In genomic region chr9:103169798-103170197, GRCh38 we compare ENCODE assay signal across 26 cellular contexts.
"Had no signal": no experiment of that assay in that cellular context is flagged by ENCODE, and none has a peak within 500 bp of the region (broad histone marks: within the 10 kb centered on the region; RNA-seq: fewer than 3 reads in every experiment).

No MANE protein-coding gene starts in this region.

- H3K4me1 ChIP-seq: gastrocnemius medialis, prostate gland, right atrium auricular region, tibial nerve, upper lobe of left lung had no signal

- DNase-seq: dorsolateral prefrontal cortex; effector CD4-positive, alpha-beta T cell; foreskin fibroblast; gastrocnemius medialis; head of caudate nucleus; kidney; mucosa of descending colon; naive B cell; nucleus accumbens; stimulated activated CD4-positive, alpha-beta T cell treated with anti-CD3 and anti-CD28 coated beads, Interleukin-12 subunit alpha, Interleukin-12 subunit beta, amount 100 ng/mL, for 4 hours; stimulated activated CD4-positive, alpha-beta T cell treated with anti-CD3 and anti-CD28 coated beads, Interleukin-1b, Interleukin-23, amount 100 ng/mL, for 48 hours; stimulated activated CD4-positive, alpha-beta T cell treated with anti-CD3 and anti-CD28 coated beads, Interleukin-4, amount 100 ng/mL, for 1 hour; stimulated activated naive CD4-positive, alpha-beta T cell treated with Interleukin-2 at 50 U/mL for 16 hours; upper lobe of left lung had no signal

- H3K27ac ChIP-seq: dorsolateral prefrontal cortex, epithelial cell of prostate, gastrocnemius medialis, prostate gland, right atrium auricular region, thoracic aorta, tibial nerve, upper lobe of left lung had no signal

- H3K36me3 ChIP-seq: gastrocnemius medialis, prostate gland, right atrium auricular region, thoracic aorta, tibial nerve, upper lobe of left lung had no signal

- H3K9me3 ChIP-seq: gastrocnemius medialis, prostate gland had no signal

- H3K4me2 ChIP-seq: smooth muscle cell had no signal

- H3K4me3 ChIP-seq: dorsolateral prefrontal cortex, gastrocnemius medialis, lung, mucosa of descending colon, prostate gland, right atrium auricular region, smooth muscle cell, thoracic aorta, tibial nerve, upper lobe of left lung had no signal

- H3K27me3 ChIP-seq: dorsolateral prefrontal cortex, gastrocnemius medialis, right atrium auricular region, tibial nerve, upper lobe of left lung had no signal

- ATAC-seq: esophagus mucosa; gastrocnemius medialis; left lobe of liver; mucosa of descending colon; natural killer cell treated with Interleukin-12 subunit alpha and Interleukin-12 subunit beta and Interleukin-15 and Interleukin-18, amount 100 ng/mL, for 72 hours; sciatic nerve; stimulated activated effector memory CD8-positive, alpha-beta T cell treated with anti-CD3 and anti-CD28 coated beads, Interleukin-12 subunit alpha, Interleukin-12 subunit beta, amount 100 ng/mL, for 72 hours had no signal
